ENCODE assay signal across 9 cellular contexts in the genomic region with DNA sequence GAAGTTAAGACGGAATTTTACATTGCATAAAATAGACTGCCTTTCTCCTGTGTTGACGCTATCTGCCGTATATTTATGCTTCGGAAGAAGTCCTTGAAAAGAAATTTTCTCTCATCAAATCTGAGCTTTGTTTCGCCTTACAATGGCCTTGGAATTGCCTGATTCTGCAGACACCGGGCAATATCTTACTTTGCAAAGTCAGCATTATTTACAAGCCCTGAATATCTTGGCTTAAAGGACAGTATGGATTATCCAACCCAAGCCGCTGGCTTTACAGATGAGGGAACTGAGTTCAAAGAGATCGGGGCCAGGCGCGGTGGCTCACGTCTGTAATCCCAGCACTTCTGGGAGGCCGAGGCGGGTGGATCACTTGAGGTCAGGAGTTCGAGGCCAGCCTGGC. TPM values are rescaled to one million over a fixed set of nuclear protein-coding genes. Genes with fewer than 3 reads are reported as not detected.
DNase-seq lines count a peak whose midpoint lies in the region; ATAC-seq and TF ChIP-seq lines count a peak whose summit lies in the region.
"Had no signal": no experiment of that assay in that cellular context is flagged by ENCODE, and none has a peak within 500 bp of the region (broad histone marks: within the 10 kb centered on the region; RNA-seq: fewer than 3 reads in every experiment).

No MANE protein-coding gene starts in this region.

- H3K9ac ChIP-seq in mucosa of stomach (ENCODE audit: low read length) = peak overlapping the region; percentile 69

- H3K4me1 Mint-ChIP-seq in activated naive CD8-positive, alpha-beta T cell treated with anti-CD3 and anti-CD28 coated beads, Interleukin-2, amount 10 ng/mL, durations not matched to agents 7 days and 5 days = peaks cover 31% of the 10 kb centered on the region

- TF ChIP-seq CTCF in heart right ventricle (IDR thresholded peaks at IDR 0.05) = no peak
- no peak for TF ChIP-seq CTCF in right atrium auricular region (IDR thresholded peaks at IDR 0.05)
- TF ChIP-seq CTCF in tibial artery (IDR thresholded peaks at IDR 0.05) = no peak

- intact Hi-C loops in heart right ventricle (cut with DNase I) (loop anchor here in 4 of 10 donors (5.0 to 10.0 kb wide), 3 partner anchors 63 to 105 kb away; a partner anchor contains a TSS), tibial artery (cut with DNase I; ENCODE audit: low total_unique reads) (loop anchor here (2.0 to 10.0 kb wide), 2 partner anchors 63 to 107 kb away; a partner anchor contains a TSS)

- peaks cover 1% of the 10 kb centered on the region for H3K9me3 Mint-ChIP-seq in activated naive CD8-positive, alpha-beta T cell treated with anti-CD3 and anti-CD28 coated beads, Interleukin-2, amount 10 ng/mL, durations not matched to agents 7 days and 5 days
- H3K9me3 Mint-ChIP-seq: dendritic cell treated with granulocyte-macrophage colony-stimulating factor and Interleukin-4, amounts not matched to agents 40 ng/mL and 50 ng/mL, for 4 days had no signal

- WGBS in heart right ventricle, 2 donors = 74 to 75% methylated on average over 14 of the region's 14 CpGs

- DNase-seq in heart right ventricle (no peak), right atrium auricular region (ENCODE audit: low spot score) (no peak), tibial artery (no peak), SW480 (ENCODE audit: low spot score) (no peak), Ammon's horn (ENCODE audit: low spot score) (no peak)
- DNase-seq in activated naive CD8-positive, alpha-beta T cell treated with anti-CD3 and anti-CD28 coated beads, Interleukin-2, amount 10 ng/mL, durations not matched to agents 7 days and 5 days = no peak

- peaks cover 15% of the 10 kb centered on the region for H3K36me3 Mint-ChIP-seq in activated naive CD8-positive, alpha-beta T cell treated with anti-CD3 and anti-CD28 coated beads, Interleukin-2, amount 10 ng/mL, durations not matched to agents 7 days and 5 days

- H3K4me3 Mint-ChIP-seq in activated naive CD8-positive, alpha-beta T cell treated with anti-CD3 and anti-CD28 coated beads, Interleukin-2, amount 10 ng/mL, durations not matched to agents 7 days and 5 days = peak overlapping the region; percentile 96

- H3K4me1 ChIP-seq in heart right ventricle = peaks cover 0 to 37% (median 17%) of the 10 kb centered on the region in 9 donors
- peaks cover 0 to 24% of the 10 kb centered on the region in 2 donors for H3K4me1 ChIP-seq in right atrium auricular region
- H3K4me1 ChIP-seq in mucosa of stomach (ENCODE audit: control insufficient read depth, insufficient read depth, low read length) = peaks cover 19% of the 10 kb centered on the region
- peaks cover 0 to 18% (median 8%) of the 10 kb centered on the region in 4 donors for H3K4me1 ChIP-seq in tibial artery

- POLR2A ChIA-PET in activated naive CD8-positive, alpha-beta T cell treated with anti-CD3 and anti-CD28 coated beads, Interleukin-2, amount 10 ng/mL, durations not matched to agents 7 days and 5 days (lab: Charles Lee) = interaction anchor here (0.6 to 2.1 kb wide), 7 partner anchors 27 to 335 kb away, joined by 3 to 28 read pairs (median 4); a partner anchor contains a TSS

- no peaks in the 10 kb centered on the region for H3K27me3 ChIP-seq in heart right ventricle
- H3K27me3 ChIP-seq in right atrium auricular region = no peaks in the 10 kb centered on the region
- no peaks in the 10 kb centered on the region for H3K27me3 ChIP-seq in mucosa of stomach (ENCODE audit: control insufficient read depth, insufficient read depth, low read length)
- no peaks in the 10 kb centered on the region for H3K27me3 ChIP-seq in tibial artery

- H3K36me3 ChIP-seq in heart right ventricle = no peaks in the 10 kb centered on the region
- H3K36me3 ChIP-seq in right atrium auricular region = no peaks in the 10 kb centered on the region
- no peaks in the 10 kb centered on the region for H3K36me3 ChIP-seq in mucosa of stomach (ENCODE audit: control insufficient read depth, insufficient read depth, low read length)
- H3K36me3 ChIP-seq in tibial artery = no peaks in the 10 kb centered on the region

- H3K27ac ChIP-seq in heart right ventricle (no peak overlapping the region), right atrium auricular region (no peak overlapping the region), tibial artery (no peak overlapping the region)

- no peak overlapping the region for H3K27ac Mint-ChIP-seq in activated naive CD8-positive, alpha-beta T cell treated with anti-CD3 and anti-CD28 coated beads, Interleukin-2, amount 10 ng/mL, durations not matched to agents 7 days and 5 days

- no peak for ATAC-seq in heart right ventricle
- ATAC-seq in activated naive CD8-positive, alpha-beta T cell treated with anti-CD3 and anti-CD28 coated beads, Interleukin-2, amount 10 ng/mL, durations not matched to agents 7 days and 5 days (ENCODE audit: low read depth) = no peak
- ATAC-seq in HG02973 (IDR thresholded peaks at IDR 0.05; ENCODE audit: unreplicated experiment) = no peak

- H3K27me3 Mint-ChIP-seq in activated naive CD8-positive, alpha-beta T cell treated with anti-CD3 and anti-CD28 coated beads, Interleukin-2, amount 10 ng/mL, durations not matched to agents 7 days and 5 days = no peaks in the 10 kb centered on the region

- H3K9me3 ChIP-seq in heart right ventricle (no peaks in the 10 kb centered on the region), right atrium auricular region (no peaks in the 10 kb centered on the region), mucosa of stomach (ENCODE audit: control insufficient read depth, low read length) (no peaks in the 10 kb centered on the region), tibial artery (no peaks in the 10 kb centered on the region)

- H3K4me3 ChIP-seq in heart right ventricle = peak overlapping the region in 7 of 10 donors; percentile 74 to 97 (median 84)
- no peak overlapping the region for H3K4me3 ChIP-seq in right atrium auricular region
- no peak overlapping the region for H3K4me3 ChIP-seq in mucosa of stomach (ENCODE audit: low read length)
- peak overlapping the region; percentile 90 to 91 for H3K4me3 ChIP-seq in tibial artery

RNA-seq across cellular contexts. Expression of a gene that starts 1.1 kb away (rescaled TPM):
- 10 to 100 TPM; 17.9 to 47.7 (median 28.5) TPM for total RNA-seq in heart right ventricle
- polyA plus RNA-seq in heart right ventricle = 10 to 100 TPM in 1 of 2 donors, 1 to 10 TPM in 1; 8.9 to 10.7 TPM
- total RNA-seq in right atrium auricular region = 10 to 100 TPM; 26.9 to 41.6 TPM
- 10 to 100 TPM; 23.8 to 27.2 TPM for total RNA-seq in activated naive CD8-positive, alpha-beta T cell treated with anti-CD3 and anti-CD28 coated beads, Interleukin-2, amount 10 ng/mL, durations not matched to agents 7 days and 5 days

Comparison
In these comparisons a context has a peak if more than half of its experiments do, and no peak if none do; other contexts are left out.
1. H3K4me3 ChIP-seq: peak in heart right ventricle (7 of 10) and tibial artery (2 of 2); none in right atrium auricular region (0 of 2) and mucosa of stomach (single experiment).